In the genomic region with DNA sequence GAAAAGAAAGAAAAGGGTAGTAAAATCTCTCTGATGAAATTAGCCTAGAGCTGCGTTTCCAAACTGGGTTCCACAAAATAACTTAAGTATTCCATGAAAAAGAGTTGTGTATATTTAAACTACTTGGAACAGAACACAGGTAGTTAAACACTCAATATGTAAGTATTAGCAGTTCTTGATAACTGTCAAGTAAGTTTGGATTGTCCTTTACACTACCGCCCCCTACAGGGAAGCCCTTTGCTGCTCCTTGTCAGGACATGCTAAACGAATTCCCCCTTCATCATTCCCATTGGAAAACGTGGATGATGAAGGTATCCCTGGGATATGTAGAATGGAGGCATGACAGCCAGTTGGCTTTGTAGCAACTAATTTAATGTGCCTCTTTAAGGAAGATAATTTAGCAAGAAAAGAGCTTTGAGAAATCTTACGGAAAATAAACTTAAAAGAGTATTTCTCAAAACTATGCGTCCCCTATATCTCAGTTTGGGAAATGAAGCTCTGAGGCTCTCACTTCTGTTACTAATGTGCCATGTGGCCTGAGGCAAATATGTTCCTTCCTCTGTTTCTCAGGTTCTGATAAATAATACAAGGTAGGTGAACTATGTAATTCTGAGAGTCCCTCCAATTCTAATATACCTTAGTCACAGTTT, we compare ENCODE assay signal across 8 cellular contexts. TPM values are rescaled to one million over a fixed set of nuclear protein-coding genes. Genes with fewer than 3 reads are reported as not detected.
DNase-seq lines count a peak whose midpoint lies in the region; ATAC-seq lines count a peak whose summit lies in the region.

No MANE protein-coding gene starts in this region.

- no peak overlapping the region for H3K4me2 ChIP-seq in mesenchymal stem cell (ENCODE audit: low read length, poor library complexity, severe bottlenecking)

- H2BK12ac ChIP-seq in mesenchymal stem cell (ENCODE audit: low read length in 2 of 2): no peak overlapping the region

- no peak overlapping the region for H3K18ac ChIP-seq in mesenchymal stem cell (ENCODE audit: low read depth in 1 of 2, low read length in 2 of 2)

- no peak overlapping the region for H3K27ac ChIP-seq in mesenchymal stem cell (ENCODE audit: low read length, poor library complexity, severe bottlenecking)

- DNase-seq in ELF-1 (ENCODE audit: low read depth, low spot score): peak; percentile 54
- peak; percentile 64 for DNase-seq in LHCN-M2 (ENCODE audit: low read depth)
- DNase-seq in activated CD4-positive, CD25-positive, alpha-beta regulatory T cell treated with anti-CD3 and anti-CD28 coated beads, Interleukin-2, amount 50 U/mL, for 16 hours (ENCODE audit: low read depth, low spot score): peak; percentile 54
- DNase-seq in cerebellum (ENCODE audit: low spot score): peak; percentile 22
- peak; percentile 66 for DNase-seq in mesenchymal stem cell
- DNase-seq in stimulated activated CD8-positive, alpha-beta memory T cell treated with anti-CD3 and anti-CD28 coated beads, Interleukin-2, amount 100 ng/mL, for 1 hour (ENCODE audit: low read depth in 2 of 2): peak; percentile 39 to 47
- no peak for DNase-seq in NCI-H2107 treated with DMSO at 0.1 percent for 48 hours (lab: John Stamatoyannopoulos, UW; ENCODE audit: unreplicated experiment)

- H4K8ac ChIP-seq in mesenchymal stem cell (ENCODE audit: low read length): no peak overlapping the region

- H2BK5ac ChIP-seq in mesenchymal stem cell (ENCODE audit: low read depth, low read length, poor library complexity, severe bottlenecking): no peak overlapping the region

- no peak overlapping the region for H2AK5ac ChIP-seq in mesenchymal stem cell (ENCODE audit: low read length, severe bottlenecking)

- no peak overlapping the region for H3K9ac ChIP-seq in mesenchymal stem cell (ENCODE audit: low read length)

- H4K91ac ChIP-seq in mesenchymal stem cell (ENCODE audit: low read length): no peak overlapping the region

- no peak overlapping the region for H3K4ac ChIP-seq in mesenchymal stem cell (ENCODE audit: low read depth in 1 of 2, low read length in 2 of 2)

- H3K14ac ChIP-seq in mesenchymal stem cell (ENCODE audit: low read length in 2 of 2): no peak overlapping the region

- ATAC-seq in HG02588 (IDR thresholded peaks at IDR 0.05; ENCODE audit: unreplicated experiment): no peak

- H2BK15ac ChIP-seq in mesenchymal stem cell (ENCODE audit: low read depth, poor library complexity, severe bottlenecking): no peak overlapping the region

- H2BK120ac ChIP-seq in mesenchymal stem cell (ENCODE audit: low read depth, low read length): no peak overlapping the region

- H3K4me1 ChIP-seq in mesenchymal stem cell (ENCODE audit: control insufficient read depth, insufficient read depth, low read depth, low read length): peaks cover 2% of the 10 kb centered on the region

- no peak overlapping the region for H3K4me3 ChIP-seq in mesenchymal stem cell (ENCODE audit: insufficient read depth in 1 of 2, low read depth in 1 of 2, low read length in 2 of 2)

- H3K23ac ChIP-seq in mesenchymal stem cell (ENCODE audit: low read length in 2 of 2): no peak overlapping the region

- H3K9me3 ChIP-seq in mesenchymal stem cell (ENCODE audit: control insufficient read depth, low read length): no peaks in the 10 kb centered on the region

- no peaks in the 10 kb centered on the region for H3K27me3 ChIP-seq in mesenchymal stem cell (ENCODE audit: control insufficient read depth in 1 of 2, insufficient read depth in 1 of 2, low read length in 2 of 2)

- peaks cover 28 to 67% of the 10 kb centered on the region in 2 experiments for H3K36me3 ChIP-seq in mesenchymal stem cell (ENCODE audit: control insufficient read depth in 1 of 2, insufficient read depth in 2 of 2, low read depth in 1 of 2, low read length in 2 of 2)

- H3K79me1 ChIP-seq in mesenchymal stem cell (replicated peaks; ENCODE audit: low read length, poor library complexity, severe bottlenecking): peaks cover 22% of the 10 kb centered on the region

- 13% methylated on average over 2 of the region's 6 CpGs for WGBS in mesenchymal stem cell

- no peak overlapping the region for H2AFZ ChIP-seq in mesenchymal stem cell (ENCODE audit: low read depth, low read length)

RNA-seq across cellular contexts. Expression of gene NCBP3, which starts 18.8 kb away (rescaled TPM):
- total RNA-seq in LHCN-M2 (2014; rRNA removed) (19.9 and 21.9 TPM in 2 replicates), cerebellum (49.2 TPM)
- 12.7 TPM for polyA plus RNA-seq in LHCN-M2 (2012)
- polyA plus RNA-seq in mesenchymal stem cell (2013, experiment 1 of 2): 20.3 TPM
- 19.5 TPM for polyA plus RNA-seq in mesenchymal stem cell (2013, experiment 2 of 2)

RNA-seq across cellular contexts. Expression of gene ITGAE, which starts 26.3 kb away (rescaled TPM):
- total RNA-seq in LHCN-M2 (2014; rRNA removed): 36.8 and 38.6 TPM in 2 replicates
- 95.4 TPM for polyA plus RNA-seq in LHCN-M2 (2012)
- 12.1 TPM for total RNA-seq in cerebellum
- polyA plus RNA-seq in mesenchymal stem cell (2013, experiment 1 of 2): 70.1 TPM
- polyA plus RNA-seq in mesenchymal stem cell (2013, experiment 2 of 2): 73.2 TPM
